ENCODE assay signal across 23 cellular contexts in the genomic region with DNA sequence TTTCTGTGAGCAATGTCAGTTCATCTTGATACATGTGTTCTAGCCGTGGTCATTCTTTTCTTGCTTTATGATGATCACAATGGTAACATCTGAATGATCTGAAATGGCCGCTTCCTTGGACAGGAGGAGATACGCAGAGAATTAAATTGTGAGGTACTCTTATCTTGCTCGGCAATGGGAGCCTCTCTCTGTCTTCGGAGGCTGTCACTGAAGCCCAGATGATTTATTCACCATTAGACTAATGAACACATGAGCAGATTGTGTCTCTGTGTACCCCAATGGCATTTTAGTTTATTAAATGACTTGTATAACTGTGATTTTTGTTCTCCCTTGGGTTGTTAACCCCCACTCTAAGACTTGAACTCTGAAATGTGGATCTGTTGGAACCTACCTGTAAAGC.
"Had no signal": no experiment of that assay in that cellular context is flagged by ENCODE, and none has a peak within 500 bp of the region (broad histone marks: within the 10 kb centered on the region; RNA-seq: fewer than 3 reads in every experiment).

No MANE protein-coding gene starts in this region.

- ATAC-seq: activated CD4-positive, CD25-positive, alpha-beta regulatory T cell treated with anti-CD3 and anti-CD28 coated beads, Interleukin-2, amount 50 U/mL, for 24 hours; activated CD8-positive, alpha-beta T cell treated with anti-CD3 and anti-CD28 coated beads, Interleukin-2, amount 10 ng/mL, durations not matched to agents 7 days and 5 days; PC-3; T-cell had no signal

- H3K9me3 ChIP-seq: adrenal gland, MG63 had no signal

- H3K4me1 ChIP-seq: adrenal gland had no signal

- H3K4me3 Mint-ChIP-seq: activated CD8-positive, alpha-beta T cell treated with anti-CD3 and anti-CD28 coated beads, Interleukin-2, amount 10 ng/mL, durations not matched to agents 7 days and 5 days; activated naive CD8-positive, alpha-beta T cell treated with anti-CD3 and anti-CD28 coated beads, Interleukin-2, amount 10 ng/mL, durations not matched to agents 7 days and 5 days had no signal

- H3K27ac Mint-ChIP-seq: activated CD8-positive, alpha-beta T cell treated with anti-CD3 and anti-CD28 coated beads, Interleukin-2, amount 10 ng/mL, durations not matched to agents 7 days and 5 days; activated naive CD8-positive, alpha-beta T cell treated with anti-CD3 and anti-CD28 coated beads, Interleukin-2, amount 10 ng/mL, durations not matched to agents 7 days and 5 days had no signal

- H3K4me3 ChIP-seq: adrenal gland, MG63, SK-N-MC had no signal

- DNase-seq: activated CD4-positive, alpha-beta T cell treated with anti-CD3 and anti-CD28 coated beads for 4 hours; activated CD4-positive, alpha-beta T cell treated with anti-CD3 and anti-CD28 coated beads, Interleukin-2, amount 50 U/mL, for 4 hours; activated CD8-positive, alpha-beta memory T cell treated with anti-CD3 and anti-CD28 coated beads, Interleukin-2, amount 50 U/mL, for 48 hours; activated CD8-positive, alpha-beta T cell treated with anti-CD3 and anti-CD28 coated beads, Interleukin-2, amount 10 ng/mL, durations not matched to agents 7 days and 5 days; activated naive CD4-positive, alpha-beta T cell treated with anti-CD3 and anti-CD28 coated beads, Interleukin-2, amount 50 U/mL, for 16 hours; activated naive CD8-positive, alpha-beta T cell treated with anti-CD3 and anti-CD28 coated beads, Interleukin-2, amount 10 ng/mL, durations not matched to agents 7 days and 5 days; activated T-cell treated with anti-CD3 and anti-CD28 coated beads, Interleukin-2, amount 50 U/mL, for 1 hour; adrenal gland; anterior cingulate cortex; caudate nucleus; MG63; MV-4-11; NCI-H1092 treated with DMSO at 0.1 percent for 48 hours; NCI-H1417 treated with DMSO at 0.1 percent for 48 hours; NCI-H1694; NCI-H2029 treated with DMSO at 0.1 percent for 48 hours; NCI-H446; NCI-H524; PC-3; SIG-M5; T-cell had no signal

- H3K27ac ChIP-seq: adrenal gland had no signal

- H3K27me3 ChIP-seq: adrenal gland, MG63 had no signal

- H3K27me3 Mint-ChIP-seq: activated naive CD8-positive, alpha-beta T cell treated with anti-CD3 and anti-CD28 coated beads, Interleukin-2, amount 10 ng/mL, durations not matched to agents 7 days and 5 days; T-cell had no signal

- H3K9me3 Mint-ChIP-seq: activated naive CD8-positive, alpha-beta T cell treated with anti-CD3 and anti-CD28 coated beads, Interleukin-2, amount 10 ng/mL, durations not matched to agents 7 days and 5 days had no signal
